ENCODE assay signal across 15 cellular contexts in the genomic region with DNA sequence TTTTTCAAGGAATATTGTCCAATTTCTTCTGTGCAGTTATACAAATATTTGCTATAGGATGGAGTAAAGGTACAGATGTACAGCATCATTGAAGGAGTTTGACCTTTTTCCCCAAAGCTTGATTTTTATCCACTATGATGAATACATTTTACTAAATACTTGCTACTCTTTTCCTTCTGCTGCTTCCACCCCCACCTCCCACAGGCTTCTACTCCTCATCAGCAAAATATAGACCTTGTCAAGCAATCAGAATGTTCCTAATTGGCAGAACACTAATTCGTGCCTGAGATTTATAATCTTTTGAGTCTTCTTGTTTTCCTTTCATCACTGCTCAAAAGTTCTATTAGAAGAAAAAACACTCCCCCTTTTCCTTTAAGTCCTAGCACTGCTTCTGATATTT. TPM values are rescaled to one million over a fixed set of nuclear protein-coding genes. Genes with fewer than 3 reads are reported as not detected.
A peak's percentile ranks its signal among the peaks of the same experiment; 100 is the strongest.
DNase-seq lines count a peak whose midpoint lies in the region; ATAC-seq and TF ChIP-seq lines count a peak whose summit lies in the region.
"Had no signal": no experiment of that assay in that cellular context is flagged by ENCODE, and none has a peak within 500 bp of the region (broad histone marks: within the 10 kb centered on the region; RNA-seq: fewer than 3 reads in every experiment).

No MANE protein-coding gene starts in this region.

- peaks cover 23% of the 10 kb centered on the region for H4K20me1 ChIP-seq in smooth muscle cell (ENCODE audit: low read depth)

- H3K36me3 ChIP-seq in endodermal cell (ENCODE audit: control insufficient read depth, insufficient read depth, low read length) (peaks cover 57% of the 10 kb centered on the region), smooth muscle cell (ENCODE audit: low read depth) (peaks cover 14% of the 10 kb centered on the region)

- peaks cover 62% of the 10 kb centered on the region for H3K79me2 ChIP-seq in smooth muscle cell (ENCODE audit: low read depth)

- no peaks in the 10 kb centered on the region for H3K9me3 ChIP-seq in endodermal cell (ENCODE audit: control insufficient read depth, low read length)
- no peaks in the 10 kb centered on the region for H3K9me3 ChIP-seq in smooth muscle cell (replicated peaks; ENCODE audit: low read depth)
- H3K9me3 ChIP-seq: MG63 had no signal

- H3K4me3 Mint-ChIP-seq in activated CD8-positive, alpha-beta memory T cell treated with anti-CD3 and anti-CD28 coated beads, Interleukin-2, amount 10 ng/mL, durations not matched to agents 7 days and 5 days = no peak overlapping the region
- no peak overlapping the region for H3K4me3 Mint-ChIP-seq in endodermal cell
- H3K4me3 Mint-ChIP-seq: natural killer cell had no signal

- intact Hi-C loops in left ventricle myocardium superior (cut with micrococcal nuclease) = no loop called here

- H3K36me3 Mint-ChIP-seq in activated CD8-positive, alpha-beta memory T cell treated with anti-CD3 and anti-CD28 coated beads, Interleukin-2, amount 10 ng/mL, durations not matched to agents 7 days and 5 days = peaks cover 37% of the 10 kb centered on the region
- peaks cover 51% of the 10 kb centered on the region for H3K36me3 Mint-ChIP-seq in endodermal cell (ENCODE audit: low read depth)

- H3K9me3 Mint-ChIP-seq in activated CD8-positive, alpha-beta memory T cell treated with anti-CD3 and anti-CD28 coated beads, Interleukin-2, amount 10 ng/mL, durations not matched to agents 7 days and 5 days (ENCODE audit: low read depth) = no peaks in the 10 kb centered on the region
- H3K9me3 Mint-ChIP-seq in endodermal cell = no peaks in the 10 kb centered on the region
- H3K9me3 Mint-ChIP-seq: natural killer cell had no signal

- DNase-seq in activated CD8-positive, alpha-beta memory T cell treated with anti-CD3 and anti-CD28 coated beads, Interleukin-2, amount 10 ng/mL, durations not matched to agents 7 days and 5 days = no peak
- DNase-seq in activated CD8-positive, alpha-beta memory T cell treated with anti-CD3 and anti-CD28 coated beads for 24 hours = no peak
- DNase-seq in NB4 (ENCODE audit: low read depth) = no peak
- DNase-seq in endodermal cell = no peak
- DNase-seq in smooth muscle cell (lab: John Stamatoyannopoulos, UW; ENCODE audit: unreplicated experiment) = no peak
- no peak for DNase-seq in left ventricle myocardium superior
- DNase-seq in putamen (ENCODE audit: low spot score) = no peak
- DNase-seq: activated effector memory CD4-positive, alpha-beta T cell treated with anti-CD3 and anti-CD28 coated beads, Interleukin-2, amount 50 U/mL, for 16 hours; GOT3; islet precursor cell; MG63; natural killer cell; NCI-H82; stimulated activated CD4-positive, alpha-beta T cell treated with anti-CD3 and anti-CD28 coated beads, Interleukin-12 subunit alpha, Interleukin-12 subunit beta, amount 100 ng/mL, for 4 hours had no signal

- H3K9ac ChIP-seq in endodermal cell (ENCODE audit: extremely low read depth, low read length, poor library complexity, severe bottlenecking) (no peak overlapping the region), smooth muscle cell (ENCODE audit: low read depth) (no peak overlapping the region)

- H3K27ac Mint-ChIP-seq in activated CD8-positive, alpha-beta memory T cell treated with anti-CD3 and anti-CD28 coated beads, Interleukin-2, amount 10 ng/mL, durations not matched to agents 7 days and 5 days = peak overlapping the region; percentile 29
- H3K27ac Mint-ChIP-seq in endodermal cell = no peak overlapping the region

- no peaks in the 10 kb centered on the region for H3K27me3 Mint-ChIP-seq in activated CD8-positive, alpha-beta memory T cell treated with anti-CD3 and anti-CD28 coated beads, Interleukin-2, amount 10 ng/mL, durations not matched to agents 7 days and 5 days
- no peaks in the 10 kb centered on the region for H3K27me3 Mint-ChIP-seq in endodermal cell (ENCODE audit: insufficient read depth)

- peaks cover 44% of the 10 kb centered on the region for H3K4me1 Mint-ChIP-seq in activated CD8-positive, alpha-beta memory T cell treated with anti-CD3 and anti-CD28 coated beads, Interleukin-2, amount 10 ng/mL, durations not matched to agents 7 days and 5 days
- H3K4me1 Mint-ChIP-seq in endodermal cell = peaks cover 46% of the 10 kb centered on the region

- H3K4me2 ChIP-seq in smooth muscle cell = peak overlapping the region; percentile 97

- peaks cover 23% of the 10 kb centered on the region for H3F3A ChIP-seq in smooth muscle cell (ENCODE audit: low read depth)

- ATAC-seq in activated CD8-positive, alpha-beta memory T cell treated with anti-CD3 and anti-CD28 coated beads, Interleukin-2, amount 10 ng/mL, durations not matched to agents 7 days and 5 days = no peak
- ATAC-seq in left ventricle myocardium superior (no peak), HG02623 (IDR thresholded peaks at IDR 0.05; ENCODE audit: unreplicated experiment) (no peak)
- ATAC-seq: natural killer cell had no signal

- TF ChIP-seq CTCF in NB4 (IDR thresholded peaks at IDR 0.05; ENCODE audit: low read depth, low read length) (no peak), endodermal cell (conservative IDR thresholded peaks at IDR 0.05) (no peak), smooth muscle cell (IDR thresholded peaks at IDR 0.05; ENCODE audit: borderline replicate concordance, insufficient read depth, poor library complexity, severe bottlenecking) (no peak)

- H3K27me3 ChIP-seq in endodermal cell (ENCODE audit: control insufficient read depth, insufficient read depth, low read length, poor library complexity, severe bottlenecking) (no peaks in the 10 kb centered on the region), smooth muscle cell (ENCODE audit: low read depth) (no peaks in the 10 kb centered on the region)
- H3K27me3 ChIP-seq: MG63 had no signal

- H3K27ac ChIP-seq in endodermal cell (ENCODE audit: low read depth, low read length) (no peak overlapping the region), smooth muscle cell (ENCODE audit: low read depth) (peak overlapping the region; percentile 17)

- CTCF ChIA-PET in activated CD8-positive, alpha-beta memory T cell treated with anti-CD3 and anti-CD28 coated beads, Interleukin-2, amount 10 ng/mL, durations not matched to agents 7 days and 5 days (lab: Charles Lee) = interaction anchor here (0.8 to 1.7 kb wide), 4 partner anchors 20 to 115 kb away, joined by 3 to 6 read pairs (median 4); partner anchors contain the start of gene LIN54

- H3K4me3 ChIP-seq in NB4 (ENCODE audit: low read depth, low read length) (peak overlapping the region; percentile 97), endodermal cell (ENCODE audit: low read length) (peak overlapping the region; percentile 98), smooth muscle cell (no peak overlapping the region)

- no peak for TF ChIP-seq POLR2A in NB4 (IDR thresholded peaks at IDR 0.05; ENCODE audit: extremely low read depth, insufficient read length)

- 88 to 96% methylated on average over 1 of the region's 1 CpG for WGBS in endodermal cell (ENCODE audit: insufficient coverage in 1 of 2, insufficient read length in 1 of 2), 2 experiments
- 100% methylated on average over 1 of the region's 1 CpG for WGBS in smooth muscle cell (ENCODE audit: low lambda C conversion rate)

- peaks cover 15% of the 10 kb centered on the region for H3K4me1 ChIP-seq in endodermal cell (ENCODE audit: control insufficient read depth, insufficient read depth, low read length)
- peaks cover 34% of the 10 kb centered on the region for H3K4me1 ChIP-seq in smooth muscle cell (ENCODE audit: low read depth)

- H2AFZ ChIP-seq in smooth muscle cell (ENCODE audit: low read depth) = no peak overlapping the region

RNA-seq across cellular contexts. Expression of gene THAP9, which starts 3.8 kb away (rescaled TPM):
- 1 to 10 TPM; 1.9 to 2.4 TPM for total RNA-seq in activated CD8-positive, alpha-beta memory T cell treated with anti-CD3 and anti-CD28 coated beads, Interleukin-2, amount 10 ng/mL, durations not matched to agents 7 days and 5 days
- total RNA-seq in endodermal cell (10 to 100 TPM; 14.4 to 22.3 TPM), smooth muscle cell (4.4 and 7.8 TPM in 2 replicates), left ventricle myocardium superior (5.3 TPM)
- polyA plus RNA-seq in endodermal cell (2013, experiment 1 of 2) = 14.4 TPM
- polyA plus RNA-seq in endodermal cell (2013, experiment 2 of 2) = 15.7 TPM
- 1.2 and 2.2 TPM in 2 replicates for polyA plus RNA-seq in smooth muscle cell

RNA-seq across cellular contexts. Expression of gene SEC31A, which starts 5.8 kb away (rescaled TPM):
- 10 to 100 TPM; 87.9 to 89.8 TPM for total RNA-seq in activated CD8-positive, alpha-beta memory T cell treated with anti-CD3 and anti-CD28 coated beads, Interleukin-2, amount 10 ng/mL, durations not matched to agents 7 days and 5 days
- 100 to 1,000 TPM; 166 to 182 TPM for total RNA-seq in endodermal cell
- 157 TPM for polyA plus RNA-seq in endodermal cell (2013, experiment 1 of 2)
- polyA plus RNA-seq in endodermal cell (2013, experiment 2 of 2) = 149 TPM
- 490 TPM in 2 replicates for total RNA-seq in smooth muscle cell
- 315 and 339 TPM in 2 replicates for polyA plus RNA-seq in smooth muscle cell
- total RNA-seq in left ventricle myocardium superior = 103 TPM
